Comparison of ENCODE assay signal across 3 cellular contexts in the genomic region with DNA sequence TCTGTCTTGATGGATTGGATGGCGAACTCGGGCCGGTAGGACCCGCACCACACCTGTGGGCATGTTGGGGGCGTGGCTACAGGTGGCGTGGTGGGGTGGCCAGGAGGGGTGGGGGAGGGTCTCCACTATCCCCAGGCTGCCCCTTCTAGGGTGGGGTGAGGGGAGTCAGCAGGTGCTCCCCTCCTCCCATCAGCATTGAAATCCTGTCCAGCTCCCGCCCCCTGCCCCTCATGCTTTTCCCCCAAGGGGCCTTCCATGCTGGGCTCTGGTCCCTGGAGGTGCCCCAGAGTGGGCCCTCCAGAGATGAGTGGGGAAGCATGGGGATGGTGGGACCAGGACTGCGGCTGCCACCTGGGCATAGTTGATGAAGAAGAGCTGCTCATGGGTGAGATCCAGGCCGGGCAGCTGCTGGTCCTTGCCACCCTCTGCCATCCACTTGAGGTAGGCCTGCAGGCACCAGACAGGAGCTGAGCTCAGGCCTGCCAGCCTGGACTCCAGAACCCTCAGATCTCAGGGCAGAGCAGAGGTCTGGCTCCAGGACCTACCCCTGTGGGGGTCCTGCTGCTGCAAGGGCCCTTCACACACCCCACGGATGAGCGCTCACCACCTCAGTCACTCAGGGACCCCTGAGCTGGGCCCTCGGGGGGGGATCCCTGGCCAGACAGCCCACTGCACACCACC.
TF ChIP-seq lines count a peak whose summit lies in the region.

No MANE protein-coding gene starts in this region.

TF ChIP-seq in SK-N-SH, 30 proteins besides CTCF, POLR2A, EP300 and RAD21:
- TF ChIP-seq, protein P1, sequence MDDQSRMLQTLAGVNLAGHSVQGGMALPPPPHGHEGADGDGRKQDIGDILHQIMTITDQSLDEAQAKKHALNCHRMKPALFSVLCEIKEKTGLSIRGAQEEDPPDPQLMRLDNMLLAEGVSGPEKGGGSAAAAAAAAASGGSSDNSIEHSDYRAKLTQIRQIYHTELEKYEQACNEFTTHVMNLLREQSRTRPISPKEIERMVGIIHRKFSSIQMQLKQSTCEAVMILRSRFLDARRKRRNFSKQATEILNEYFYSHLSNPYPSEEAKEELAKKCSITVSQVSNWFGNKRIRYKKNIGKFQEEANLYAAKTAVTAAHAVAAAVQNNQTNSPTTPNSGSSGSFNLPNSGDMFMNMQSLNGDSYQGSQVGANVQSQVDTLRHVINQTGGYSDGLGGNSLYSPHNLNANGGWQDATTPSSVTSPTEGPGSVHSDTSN (IDR thresholded peaks at IDR 0.05): no peak
- no peak for TF ChIP-seq CHD2 (IDR thresholded peaks at IDR 0.05; ENCODE audit: low read length, partially characterized antibody)
- TF ChIP-seq FOXJ3 (CRISPR knock-in tag; IDR thresholded peaks at IDR 0.05): no peak
- TF ChIP-seq, protein P2, sequence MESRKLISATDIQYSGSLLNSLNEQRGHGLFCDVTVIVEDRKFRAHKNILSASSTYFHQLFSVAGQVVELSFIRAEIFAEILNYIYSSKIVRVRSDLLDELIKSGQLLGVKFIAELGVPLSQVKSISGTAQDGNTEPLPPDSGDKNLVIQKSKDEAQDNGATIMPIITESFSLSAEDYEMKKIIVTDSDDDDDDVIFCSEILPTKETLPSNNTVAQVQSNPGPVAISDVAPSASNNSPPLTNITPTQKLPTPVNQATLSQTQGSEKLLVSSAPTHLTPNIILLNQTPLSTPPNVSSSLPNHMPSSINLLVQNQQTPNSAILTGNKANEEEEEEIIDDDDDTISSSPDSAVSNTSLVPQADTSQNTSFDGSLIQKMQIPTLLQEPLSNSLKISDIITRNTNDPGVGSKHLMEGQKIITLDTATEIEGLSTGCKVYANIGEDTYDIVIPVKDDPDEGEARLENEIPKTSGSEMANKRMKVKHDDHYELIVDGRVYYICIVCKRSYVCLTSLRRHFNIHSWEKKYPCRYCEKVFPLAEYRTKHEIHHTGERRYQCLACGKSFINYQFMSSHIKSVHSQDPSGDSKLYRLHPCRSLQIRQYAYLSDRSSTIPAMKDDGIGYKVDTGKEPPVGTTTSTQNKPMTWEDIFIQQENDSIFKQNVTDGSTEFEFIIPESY (IDR thresholded peaks at IDR 0.05; ENCODE audit: borderline replicate concordance, low read depth): no peak
- TF ChIP-seq MEF2A (IDR thresholded peaks at IDR 0.05; ENCODE audit: borderline replicate concordance, low read depth): no peak
- no peak for TF ChIP-seq SIN3A (IDR thresholded peaks at IDR 0.05; ENCODE audit: borderline replicate concordance, low read depth, low read length)
- TF ChIP-seq, protein P3, sequence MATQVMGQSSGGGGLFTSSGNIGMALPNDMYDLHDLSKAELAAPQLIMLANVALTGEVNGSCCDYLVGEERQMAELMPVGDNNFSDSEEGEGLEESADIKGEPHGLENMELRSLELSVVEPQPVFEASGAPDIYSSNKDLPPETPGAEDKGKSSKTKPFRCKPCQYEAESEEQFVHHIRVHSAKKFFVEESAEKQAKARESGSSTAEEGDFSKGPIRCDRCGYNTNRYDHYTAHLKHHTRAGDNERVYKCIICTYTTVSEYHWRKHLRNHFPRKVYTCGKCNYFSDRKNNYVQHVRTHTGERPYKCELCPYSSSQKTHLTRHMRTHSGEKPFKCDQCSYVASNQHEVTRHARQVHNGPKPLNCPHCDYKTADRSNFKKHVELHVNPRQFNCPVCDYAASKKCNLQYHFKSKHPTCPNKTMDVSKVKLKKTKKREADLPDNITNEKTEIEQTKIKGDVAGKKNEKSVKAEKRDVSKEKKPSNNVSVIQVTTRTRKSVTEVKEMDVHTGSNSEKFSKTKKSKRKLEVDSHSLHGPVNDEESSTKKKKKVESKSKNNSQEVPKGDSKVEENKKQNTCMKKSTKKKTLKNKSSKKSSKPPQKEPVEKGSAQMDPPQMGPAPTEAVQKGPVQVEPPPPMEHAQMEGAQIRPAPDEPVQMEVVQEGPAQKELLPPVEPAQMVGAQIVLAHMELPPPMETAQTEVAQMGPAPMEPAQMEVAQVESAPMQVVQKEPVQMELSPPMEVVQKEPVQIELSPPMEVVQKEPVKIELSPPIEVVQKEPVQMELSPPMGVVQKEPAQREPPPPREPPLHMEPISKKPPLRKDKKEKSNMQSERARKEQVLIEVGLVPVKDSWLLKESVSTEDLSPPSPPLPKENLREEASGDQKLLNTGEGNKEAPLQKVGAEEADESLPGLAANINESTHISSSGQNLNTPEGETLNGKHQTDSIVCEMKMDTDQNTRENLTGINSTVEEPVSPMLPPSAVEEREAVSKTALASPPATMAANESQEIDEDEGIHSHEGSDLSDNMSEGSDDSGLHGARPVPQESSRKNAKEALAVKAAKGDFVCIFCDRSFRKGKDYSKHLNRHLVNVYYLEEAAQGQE (IDR thresholded peaks at IDR 0.05; ENCODE audit: low read depth, low read length): no peak
- no peak for TF ChIP-seq GABPA (IDR thresholded peaks at IDR 0.05; ENCODE audit: low read depth)
- no peak for TF ChIP-seq RCOR1 (IDR thresholded peaks at IDR 0.05; ENCODE audit: low read length)
- no peak for TF ChIP-seq ELF1 (IDR thresholded peaks at IDR 0.05)
- no peak for TF ChIP-seq JUND (IDR thresholded peaks at IDR 0.05)
- TF ChIP-seq FOXM1 (IDR thresholded peaks at IDR 0.05; ENCODE audit: low read depth): no peak
- no peak for TF ChIP-seq SMC3 (IDR thresholded peaks at IDR 0.05; ENCODE audit: low read depth, low read length)

TF ChIP-seq in SK-N-SH treated with all-trans-retinoic acid at 6 μM for 48 hours, 23 proteins besides CTCF, POLR2A, EP300 and RAD21 (continues in another document):
- no peak for TF ChIP-seq SNAI2 (CRISPR knock-in tag; IDR thresholded peaks at IDR 0.05)
- no peak for TF ChIP-seq ZNF8 (CRISPR knock-in tag; IDR thresholded peaks at IDR 0.05)
- TF ChIP-seq ZC3H10 (CRISPR knock-in tag; IDR thresholded peaks at IDR 0.05): no peak
- TF ChIP-seq, protein P4, sequence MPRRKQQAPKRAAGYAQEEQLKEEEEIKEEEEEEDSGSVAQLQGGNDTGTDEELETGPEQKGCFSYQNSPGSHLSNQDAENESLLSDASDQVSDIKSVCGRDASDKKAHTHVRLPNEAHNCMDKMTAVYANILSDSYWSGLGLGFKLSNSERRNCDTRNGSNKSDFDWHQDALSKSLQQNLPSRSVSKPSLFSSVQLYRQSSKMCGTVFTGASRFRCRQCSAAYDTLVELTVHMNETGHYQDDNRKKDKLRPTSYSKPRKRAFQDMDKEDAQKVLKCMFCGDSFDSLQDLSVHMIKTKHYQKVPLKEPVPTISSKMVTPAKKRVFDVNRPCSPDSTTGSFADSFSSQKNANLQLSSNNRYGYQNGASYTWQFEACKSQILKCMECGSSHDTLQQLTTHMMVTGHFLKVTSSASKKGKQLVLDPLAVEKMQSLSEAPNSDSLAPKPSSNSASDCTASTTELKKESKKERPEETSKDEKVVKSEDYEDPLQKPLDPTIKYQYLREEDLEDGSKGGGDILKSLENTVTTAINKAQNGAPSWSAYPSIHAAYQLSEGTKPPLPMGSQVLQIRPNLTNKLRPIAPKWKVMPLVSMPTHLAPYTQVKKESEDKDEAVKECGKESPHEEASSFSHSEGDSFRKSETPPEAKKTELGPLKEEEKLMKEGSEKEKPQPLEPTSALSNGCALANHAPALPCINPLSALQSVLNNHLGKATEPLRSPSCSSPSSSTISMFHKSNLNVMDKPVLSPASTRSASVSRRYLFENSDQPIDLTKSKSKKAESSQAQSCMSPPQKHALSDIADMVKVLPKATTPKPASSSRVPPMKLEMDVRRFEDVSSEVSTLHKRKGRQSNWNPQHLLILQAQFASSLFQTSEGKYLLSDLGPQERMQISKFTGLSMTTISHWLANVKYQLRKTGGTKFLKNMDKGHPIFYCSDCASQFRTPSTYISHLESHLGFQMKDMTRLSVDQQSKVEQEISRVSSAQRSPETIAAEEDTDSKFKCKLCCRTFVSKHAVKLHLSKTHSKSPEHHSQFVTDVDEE (CRISPR knock-in tag; IDR thresholded peaks at IDR 0.05): no peak
- TF ChIP-seq, protein P5, sequence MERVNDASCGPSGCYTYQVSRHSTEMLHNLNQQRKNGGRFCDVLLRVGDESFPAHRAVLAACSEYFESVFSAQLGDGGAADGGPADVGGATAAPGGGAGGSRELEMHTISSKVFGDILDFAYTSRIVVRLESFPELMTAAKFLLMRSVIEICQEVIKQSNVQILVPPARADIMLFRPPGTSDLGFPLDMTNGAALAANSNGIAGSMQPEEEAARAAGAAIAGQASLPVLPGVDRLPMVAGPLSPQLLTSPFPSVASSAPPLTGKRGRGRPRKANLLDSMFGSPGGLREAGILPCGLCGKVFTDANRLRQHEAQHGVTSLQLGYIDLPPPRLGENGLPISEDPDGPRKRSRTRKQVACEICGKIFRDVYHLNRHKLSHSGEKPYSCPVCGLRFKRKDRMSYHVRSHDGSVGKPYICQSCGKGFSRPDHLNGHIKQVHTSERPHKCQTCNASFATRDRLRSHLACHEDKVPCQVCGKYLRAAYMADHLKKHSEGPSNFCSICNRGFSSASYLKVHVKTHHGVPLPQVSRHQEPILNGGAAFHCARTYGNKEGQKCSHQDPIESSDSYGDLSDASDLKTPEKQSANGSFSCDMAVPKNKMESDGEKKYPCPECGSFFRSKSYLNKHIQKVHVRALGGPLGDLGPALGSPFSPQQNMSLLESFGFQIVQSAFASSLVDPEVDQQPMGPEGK (CRISPR knock-in tag; IDR thresholded peaks at IDR 0.05; ENCODE audit: borderline replicate concordance): no peak
- no peak for TF ChIP-seq ARNTL (CRISPR knock-in tag; IDR thresholded peaks at IDR 0.05; ENCODE audit: borderline replicate concordance, low read depth)
- TF ChIP-seq GLIS3 (CRISPR knock-in tag; IDR thresholded peaks at IDR 0.05): no peak
- no peak for TF ChIP-seq RARB (CRISPR knock-in tag; IDR thresholded peaks at IDR 0.05)
- no peak for TF ChIP-seq OSR1 (CRISPR knock-in tag; IDR thresholded peaks at IDR 0.05)
- no peak for TF ChIP-seq PPARA (CRISPR knock-in tag; IDR thresholded peaks at IDR 0.05; ENCODE audit: borderline replicate concordance)
- TF ChIP-seq, protein P6, sequence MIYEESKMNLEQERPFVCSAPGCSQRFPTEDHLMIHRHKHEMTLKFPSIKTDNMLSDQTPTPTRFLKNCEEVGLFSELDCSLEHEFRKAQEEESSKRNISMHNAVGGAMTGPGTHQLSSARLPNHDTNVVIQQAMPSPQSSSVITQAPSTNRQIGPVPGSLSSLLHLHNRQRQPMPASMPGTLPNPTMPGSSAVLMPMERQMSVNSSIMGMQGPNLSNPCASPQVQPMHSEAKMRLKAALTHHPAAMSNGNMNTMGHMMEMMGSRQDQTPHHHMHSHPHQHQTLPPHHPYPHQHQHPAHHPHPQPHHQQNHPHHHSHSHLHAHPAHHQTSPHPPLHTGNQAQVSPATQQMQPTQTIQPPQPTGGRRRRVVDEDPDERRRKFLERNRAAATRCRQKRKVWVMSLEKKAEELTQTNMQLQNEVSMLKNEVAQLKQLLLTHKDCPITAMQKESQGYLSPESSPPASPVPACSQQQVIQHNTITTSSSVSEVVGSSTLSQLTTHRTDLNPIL (CRISPR knock-in tag; IDR thresholded peaks at IDR 0.05; ENCODE audit: low read depth): no peak
- no peak for TF ChIP-seq ZFP30 (CRISPR knock-in tag; IDR thresholded peaks at IDR 0.05)

TF ChIP-seq in HepG2, 621 proteins besides CTCF, POLR2A, EP300 and RAD21:
- TF ChIP-seq CEBPB (IDR thresholded peaks at IDR 0.05; ENCODE audit: borderline replicate concordance, low read depth, low read length) (no peak), ZNF510 (CRISPR knock-in tag; IDR thresholded peaks at IDR 0.05; ENCODE audit: low read depth) (no peak), ZNF230 (CRISPR knock-in tag; IDR thresholded peaks at IDR 0.05) (no peak), ZNF460 (CRISPR knock-in tag; IDR thresholded peaks at IDR 0.05; ENCODE audit: borderline replicate concordance) (no peak), ZSCAN9 (CRISPR knock-in tag; IDR thresholded peaks at IDR 0.05; ENCODE audit: borderline replicate concordance) (no peak), RBFOX2 (IDR thresholded peaks at IDR 0.05; ENCODE audit: low read depth, low read length) (no peak), KLF13 (CRISPR knock-in tag; IDR thresholded peaks at IDR 0.05) (no peak), GFI1 (CRISPR knock-in tag; IDR thresholded peaks at IDR 0.05; ENCODE audit: borderline replicate concordance) (no peak)
- TF ChIP-seq, protein P7, sequence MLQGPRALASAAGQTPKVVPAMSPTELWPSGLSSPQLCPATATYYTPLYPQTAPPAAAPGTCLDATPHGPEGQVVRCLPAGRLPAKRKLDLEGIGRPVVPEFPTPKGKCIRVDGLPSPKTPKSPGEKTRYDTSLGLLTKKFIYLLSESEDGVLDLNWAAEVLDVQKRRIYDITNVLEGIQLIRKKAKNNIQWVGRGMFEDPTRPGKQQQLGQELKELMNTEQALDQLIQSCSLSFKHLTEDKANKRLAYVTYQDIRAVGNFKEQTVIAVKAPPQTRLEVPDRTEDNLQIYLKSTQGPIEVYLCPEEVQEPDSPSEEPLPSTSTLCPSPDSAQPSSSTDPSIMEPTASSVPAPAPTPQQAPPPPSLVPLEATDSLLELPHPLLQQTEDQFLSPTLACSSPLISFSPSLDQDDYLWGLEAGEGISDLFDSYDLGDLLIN (CRISPR knock-in tag; IDR thresholded peaks at IDR 0.05; ENCODE audit: borderline replicate concordance): no peak
